ENCODE assay signal across 12 cellular contexts in the genomic region with DNA sequence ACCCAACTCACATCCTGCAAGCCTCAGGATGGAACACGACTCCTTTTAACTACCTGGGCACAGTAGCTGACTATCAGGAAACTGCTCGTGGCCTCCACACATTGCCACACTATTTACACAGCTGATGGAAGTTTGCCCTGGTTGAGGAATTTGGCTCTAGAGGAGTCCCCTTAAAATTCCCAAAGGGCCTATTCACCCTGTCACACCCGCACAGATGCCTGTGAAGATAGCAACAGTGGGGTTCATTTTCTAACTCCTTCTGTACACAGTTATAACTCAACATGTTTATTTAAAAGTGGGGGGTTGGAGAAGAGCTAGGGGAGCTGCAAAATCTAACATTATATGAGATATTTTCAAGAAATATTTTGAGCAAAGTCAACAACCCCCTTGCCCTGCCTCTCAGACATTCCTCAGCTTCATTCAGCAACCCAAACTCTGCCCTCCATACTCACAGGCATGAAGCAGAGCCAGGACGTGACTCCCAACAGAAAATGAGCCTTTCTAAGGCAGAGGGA. TPM values are rescaled to one million over a fixed set of nuclear protein-coding genes. Genes with fewer than 3 reads are reported as not detected.
DNase-seq lines count a peak whose midpoint lies in the region; ATAC-seq and TF ChIP-seq lines count a peak whose summit lies in the region.
"Had no signal": no experiment of that assay in that cellular context is flagged by ENCODE, and none has a peak within 500 bp of the region (broad histone marks: within the 10 kb centered on the region; RNA-seq: fewer than 3 reads in every experiment).

No MANE protein-coding gene starts in this region.

- no peak overlapping the region for H3K4me3 ChIP-seq in ACC112 (ENCODE audit: low read depth, low read length)

- H3K36me3 ChIP-seq in ACC112 (ENCODE audit: insufficient read depth, low read length) = peaks cover 17% of the 10 kb centered on the region; the same call in 1 of the 2 replicates

- H3K4me1 ChIP-seq in ACC112 (ENCODE audit: control insufficient read depth, insufficient read depth, low read length, unreplicated experiment) = peaks cover 32% of the 10 kb centered on the region

- H3K27ac ChIP-seq in ACC112 (ENCODE audit: low read depth, low read length) = peak overlapping the region; percentile 55

- ATAC-seq in HG02884 (IDR thresholded peaks at IDR 0.05; ENCODE audit: unreplicated experiment) = no peak
- ATAC-seq: stimulated activated naive B cell treated with anti-CD40 and anti-IgM and Interleukin-4, amounts not matched to agents 10 μg/mL and 1 μg/mL and 100 μg/mL, for 72 hours had no signal

- H3K4me3 Mint-ChIP-seq in mesothelial cell of epicardium = no peak overlapping the region
- H3K4me3 Mint-ChIP-seq: B cell; stimulated activated naive B cell treated with anti-CD40 and anti-IgM and Interleukin-4, amounts not matched to agents 10 μg/mL and 1 μg/mL and 100 μg/mL, for 72 hours had no signal

- H3K36me3 Mint-ChIP-seq in mesothelial cell of epicardium = no peaks in the 10 kb centered on the region
- H3K36me3 Mint-ChIP-seq: stimulated activated naive B cell treated with anti-CD40 and anti-IgM and Interleukin-4, amounts not matched to agents 10 μg/mL and 1 μg/mL and 100 μg/mL, for 72 hours had no signal

- DNase-seq in dermis blood vessel endothelial cell (peak; percentile 39), mesothelial cell of epicardium (ENCODE audit: low spot score in 2 of 2, unreplicated experiment in 2 of 2) (no peak), NCI-H2227 (lab: John Stamatoyannopoulos, UW; ENCODE audit: unreplicated experiment) (no peak), RPMI8226 (no peak), NOMO-1 treated with dmso at 0.1 percent for 144 hours (lab: John Stamatoyannopoulos, UW; ENCODE audit: unreplicated experiment) (no peak)
- DNase-seq: cerebellar nuclear complex; NCI-H1417; stimulated activated naive B cell treated with anti-CD40 and anti-IgM and Interleukin-4, amounts not matched to agents 10 μg/mL and 1 μg/mL and 100 μg/mL, for 72 hours had no signal

- H3K9me3 Mint-ChIP-seq in mesothelial cell of epicardium = no peaks in the 10 kb centered on the region
- H3K9me3 Mint-ChIP-seq: stimulated activated naive B cell treated with anti-CD40 and anti-IgM and Interleukin-4, amounts not matched to agents 10 μg/mL and 1 μg/mL and 100 μg/mL, for 72 hours had no signal

- H3K27me3 ChIP-seq in ACC112 (ENCODE audit: insufficient read depth, low read length) = no peaks in the 10 kb centered on the region

- H3K27me3 Mint-ChIP-seq in mesothelial cell of epicardium (ENCODE audit: low read depth) = no peaks in the 10 kb centered on the region

- TF ChIP-seq EP300 in Ishikawa (IDR thresholded peaks at IDR 0.05; ENCODE audit: borderline replicate concordance) = no peak

- TF ChIP-seq CTCF in mesothelial cell of epicardium (IDR thresholded peaks at IDR 0.05; ENCODE audit: unreplicated experiment) = no peak

- no peak overlapping the region for H2AFZ ChIP-seq in ACC112 (ENCODE audit: low read length, unreplicated experiment)

- H3K4me1 Mint-ChIP-seq in mesothelial cell of epicardium = peaks cover 22% of the 10 kb centered on the region
- H3K4me1 Mint-ChIP-seq: B cell; stimulated activated naive B cell treated with anti-CD40 and anti-IgM and Interleukin-4, amounts not matched to agents 10 μg/mL and 1 μg/mL and 100 μg/mL, for 72 hours had no signal

- TF ChIP-seq RAD21 in Ishikawa (IDR thresholded peaks at IDR 0.05; ENCODE audit: low read depth) = no peak

- H3K27ac Mint-ChIP-seq in mesothelial cell of epicardium = peak overlapping the region; percentile 62
- H3K27ac Mint-ChIP-seq: B cell; stimulated activated naive B cell treated with anti-CD40 and anti-IgM and Interleukin-4, amounts not matched to agents 10 μg/mL and 1 μg/mL and 100 μg/mL, for 72 hours had no signal

- H3K79me2 ChIP-seq in ACC112 (ENCODE audit: control insufficient read depth, insufficient read depth, low read length, unreplicated experiment) = peaks cover 52% of the 10 kb centered on the region

TF ChIP-seq in Ishikawa, 13 proteins besides CTCF, POLR2A, EP300 and RAD21:
- TF ChIP-seq TEAD4 (IDR thresholded peaks at IDR 0.05) = peak; percentile 29; the same call in 1 of the 2 replicates
- TF ChIP-seq ZBTB7A (IDR thresholded peaks at IDR 0.05; ENCODE audit: low read depth) = no peak

RNA-seq across cellular contexts. Expression of a gene that starts 35.8 kb away (rescaled TPM):
- 148 and 234 TPM in 2 replicates for total RNA-seq in dermis blood vessel endothelial cell
- 731 to 797 TPM (median 760 TPM) in 3 replicates for total RNA-seq in mesothelial cell of epicardium
- total RNA-seq: B cell had no signal
